Comparison of ENCODE assay signal across 1 cellular context in genomic region chr2:133077259-133077822, GRCh38.
TF ChIP-seq lines count a peak whose summit lies in the region.

No MANE protein-coding gene starts in this region.

TF ChIP-seq in HepG2, 621 proteins besides CTCF, POLR2A, EP300 and RAD21 (continued from another document):
- TF ChIP-seq PRDM10 (CRISPR knock-in tag; IDR thresholded peaks at IDR 0.05; ENCODE audit: low read depth): no peak
- no peak for TF ChIP-seq IKZF5 (CRISPR knock-in tag; IDR thresholded peaks at IDR 0.05)
- TF ChIP-seq CEBPB (IDR thresholded peaks at IDR 0.05; ENCODE audit: borderline replicate concordance, low read depth, low read length): no peak
